ENCODE assay signal across 11 cellular contexts in the genomic region with DNA sequence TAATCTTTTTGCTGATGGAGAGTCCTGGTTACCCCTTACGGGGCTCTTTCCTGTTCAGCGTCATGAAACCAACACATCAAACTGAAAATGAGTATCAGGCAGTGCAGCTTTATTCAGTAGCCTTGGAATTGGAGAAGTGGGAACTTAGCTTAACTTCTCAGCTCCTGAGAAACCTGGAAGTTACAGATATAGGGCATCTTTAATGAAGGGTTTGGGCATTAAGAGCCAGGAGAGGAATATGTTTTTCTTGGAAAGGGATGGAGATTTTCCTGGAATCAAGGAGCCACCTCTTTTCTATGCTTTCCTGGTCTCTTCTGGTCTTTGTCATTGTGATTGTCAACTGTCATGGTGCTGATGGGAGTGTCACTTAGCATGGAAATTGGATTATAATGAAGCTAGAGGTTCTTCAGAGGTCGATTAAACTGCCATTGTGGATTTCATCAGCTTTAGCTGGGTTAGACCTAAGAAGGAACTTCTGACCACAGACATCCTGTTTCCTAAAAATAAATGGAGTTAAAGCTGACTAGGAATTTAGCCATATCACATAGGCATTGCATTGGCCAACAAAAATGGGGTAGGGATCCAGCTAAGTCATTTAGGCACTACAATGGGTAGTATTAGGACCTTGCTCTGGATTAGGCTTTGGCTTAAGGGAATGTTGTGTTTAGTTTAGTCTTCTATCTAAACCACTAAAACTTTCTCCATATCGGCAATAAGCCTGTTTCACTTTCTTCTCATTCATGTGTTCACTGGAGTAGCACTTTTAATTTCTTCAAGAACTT.
DNase-seq lines count a peak whose midpoint lies in the region; ATAC-seq, FAIRE-seq and TF ChIP-seq lines count a peak whose summit lies in the region.
"Had no signal": no experiment of that assay in that cellular context is flagged by ENCODE, and none has a peak within 500 bp of the region (broad histone marks: within the 10 kb centered on the region; RNA-seq: fewer than 3 reads in every experiment).

No MANE protein-coding gene starts in this region.

- intact Hi-C loops in psoas muscle (cut with DNase I): no loop called here
- intact Hi-C loops in pancreas (cut with DNase I): no loop called here

- peaks cover 19% of the 10 kb centered on the region for H3K4me1 ChIP-seq in BLaER1
- H3K4me1 ChIP-seq in GM23248 (ENCODE audit: insufficient read depth): peaks cover 9% of the 10 kb centered on the region; the same call in 1 of the 2 replicates
- peaks cover 9% of the 10 kb centered on the region for H3K4me1 ChIP-seq in psoas muscle
- H3K4me1 ChIP-seq in pancreas: no peaks in the 10 kb centered on the region

- H3K79me2 ChIP-seq in GM23248 (ENCODE audit: insufficient read depth): no peaks in the 10 kb centered on the region

- peak overlapping the region; percentile 78 for H3K4me2 ChIP-seq in BLaER1
- H3K4me2 ChIP-seq in GM23248 (ENCODE audit: unreplicated experiment): no peak overlapping the region

- H3K9me3 Mint-ChIP-seq in effector memory CD8-positive, alpha-beta T cell: no peaks in the 10 kb centered on the region

- peak overlapping the region; percentile 64 to 89 for H3K27ac Mint-ChIP-seq in effector memory CD8-positive, alpha-beta T cell

- TF ChIP-seq CTCF in psoas muscle (IDR thresholded peaks at IDR 0.05): no peak
- no peak for TF ChIP-seq CTCF in pancreas (IDR thresholded peaks at IDR 0.05)

- H3K9ac ChIP-seq in BLaER1 (peak overlapping the region; percentile 6; the same call in 1 of the 2 replicates), GM23248 (no peak overlapping the region)

- no peaks in the 10 kb centered on the region for H3K36me3 ChIP-seq in BLaER1
- H3K36me3 ChIP-seq in GM23248 (ENCODE audit: low read depth): no peaks in the 10 kb centered on the region
- peaks cover 0 to 4% of the 10 kb centered on the region in 2 donors for H3K36me3 ChIP-seq in psoas muscle (ENCODE audit: insufficient read depth in 1 of 2, low read depth in 1 of 2)
- H3K36me3 ChIP-seq in pancreas: no peaks in the 10 kb centered on the region

- 88 to 92% methylated on average over 4 of the region's 4 CpGs for WGBS in GM23248 (ENCODE audit: low coverage in 1 of 2, low lambda C conversion rate in 2 of 2, missing lambda C conversion rate in 2 of 2), 2 experiments
- WGBS in psoas muscle, 3 donors: 78 to 81% (median 79%) methylated on average over 4 of the region's 4 CpGs
- WGBS in pancreas, 2 donors: 80% methylated on average over 4 of the region's 4 CpGs

- no peaks in the 10 kb centered on the region for H3K36me3 Mint-ChIP-seq in effector memory CD8-positive, alpha-beta T cell (ENCODE audit: insufficient read depth)

- no peaks in the 10 kb centered on the region for H3K9me2 ChIP-seq in GM23248 (ENCODE audit: insufficient read depth)

- H4K20me1 ChIP-seq in BLaER1 (no peaks in the 10 kb centered on the region), GM23248 (ENCODE audit: insufficient read depth) (no peaks in the 10 kb centered on the region)

- DNase-seq in GM23248: no peak
- peak; percentile 41 for DNase-seq in RPMI7951 (ENCODE audit: low read depth)
- no peak for DNase-seq in effector memory CD8-positive, alpha-beta T cell
- DNase-seq in psoas muscle: no peak
- no peak for DNase-seq in NCI-H1417 treated with DMSO at 0.1 percent for 48 hours (lab: John Stamatoyannopoulos, UW)
- no peak for DNase-seq in T1000 (lab: John Stamatoyannopoulos, UW)
- DNase-seq in pancreas: no peak
- DNase-seq: left cardiac atrium, NCI-H1092, RPMI8226 had no signal

- no peak for FAIRE-seq in pancreas (lab: Jason Lieb, UNC)

- H3K27me3 Mint-ChIP-seq in effector memory CD8-positive, alpha-beta T cell: no peaks in the 10 kb centered on the region

- H2AFZ ChIP-seq in GM23248: 0 out of 2 replicates have a peak overlapping the region, but pooled peaks have one; percentile 39

- peak overlapping the region; percentile 61 to 80 for H3K4me3 Mint-ChIP-seq in effector memory CD8-positive, alpha-beta T cell

- H3K4me1 Mint-ChIP-seq in effector memory CD8-positive, alpha-beta T cell (ENCODE audit: low read depth in 2 of 2): peaks cover 12 to 21% of the 10 kb centered on the region in 2 donors

- ATAC-seq in effector memory CD8-positive, alpha-beta T cell (replicated peaks): peak; percentile 50
- ATAC-seq in psoas muscle (no peak), pancreas (no peak)
- ATAC-seq: left cardiac atrium had no signal

- no peaks in the 10 kb centered on the region for H3F3A ChIP-seq in GM23248 (ENCODE audit: insufficient read depth)

- in situ Hi-C loops in GM23248 (cut with MboI): no loop called here

- H3K9me3 ChIP-seq in BLaER1: peaks cover 11% of the 10 kb centered on the region; the same call in 1 of the 2 replicates
- H3K9me3 ChIP-seq in GM23248 (ENCODE audit: low read depth): no peaks in the 10 kb centered on the region
- no peaks in the 10 kb centered on the region for H3K9me3 ChIP-seq in psoas muscle
- H3K9me3 ChIP-seq in pancreas: no peaks in the 10 kb centered on the region

- H3K27me3 ChIP-seq in BLaER1 (no peaks in the 10 kb centered on the region), GM23248 (replicated peaks; ENCODE audit: insufficient read depth) (no peaks in the 10 kb centered on the region), psoas muscle (ENCODE audit: insufficient read depth in 3 of 3, low read length in 2 of 3) (no peaks in the 10 kb centered on the region), pancreas (no peaks in the 10 kb centered on the region)

- H3K4me3 ChIP-seq in BLaER1 (peak overlapping the region; percentile 35; the same call in 1 of the 2 replicates), GM23248 (no peak overlapping the region), psoas muscle (no peak overlapping the region), pancreas (no peak overlapping the region)

- peak overlapping the region; percentile 73 for H3K27ac ChIP-seq in BLaER1
- H3K27ac ChIP-seq in GM23248: no peak overlapping the region
- H3K27ac ChIP-seq in psoas muscle: no peak overlapping the region
- H3K27ac ChIP-seq in pancreas: no peak overlapping the region
